Comparison of ENCODE assay signal across 14 cellular contexts in the genomic region with DNA sequence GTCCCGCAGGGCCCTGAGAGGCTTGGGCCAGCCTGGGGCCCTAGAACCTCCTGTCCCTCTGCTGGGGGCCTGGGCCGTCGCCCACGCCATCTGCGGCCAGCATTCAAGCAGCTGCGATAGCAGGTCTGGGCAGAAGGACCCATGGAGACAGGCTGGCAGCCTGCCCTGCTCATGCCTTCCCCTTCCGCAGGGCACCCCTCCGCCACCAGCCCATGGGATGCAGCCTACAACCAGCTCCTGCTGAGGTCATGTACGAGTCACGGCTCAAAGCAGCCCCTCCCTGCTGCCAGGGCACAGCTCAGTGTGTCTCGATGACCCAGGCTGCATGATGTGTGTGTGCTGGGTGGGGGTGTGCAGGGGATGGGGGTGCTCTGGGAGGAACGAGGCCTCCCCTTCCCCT. TPM values are rescaled to one million over a fixed set of nuclear protein-coding genes. Genes with fewer than 3 reads are reported as not detected.
A peak's percentile ranks its signal among the peaks of the same experiment; 100 is the strongest.
DNase-seq lines count a peak whose midpoint lies in the region; ATAC-seq and TF ChIP-seq lines count a peak whose summit lies in the region.
"Had no signal": no experiment of that assay in that cellular context is flagged by ENCODE, and none has a peak within 500 bp of the region (broad histone marks: within the 10 kb centered on the region; RNA-seq: fewer than 3 reads in every experiment).

No MANE protein-coding gene starts in this region.

- H3K9ac ChIP-seq in PC-3 (ENCODE audit: low read length) (no peak overlapping the region), colonic mucosa (ENCODE audit: low read depth in 2 of 2, low read length in 2 of 2) (no peak overlapping the region)

- ATAC-seq in PC-3 (peak; percentile 42; the same call in 1 of the 2 replicates), mucosa of descending colon (no peak), upper lobe of right lung (no peak)
- ATAC-seq: stimulated activated naive B cell treated with anti-CD40 and anti-IgM and Interleukin-4, amounts not matched to agents 10 μg/mL and 1 μg/mL and 100 μg/mL, for 72 hours had no signal

- DNase-seq in DMS 273 (lab: John Stamatoyannopoulos, UW; ENCODE audit: unreplicated experiment) (peak; percentile 93), PC-3 (peak; percentile 20), fibroblast of mammary gland (ENCODE audit: low read depth) (peak; percentile 21), occipital lobe (lab: John Stamatoyannopoulos, UW) (peak; percentile 75), mucosa of descending colon (no peak), colonic mucosa (no peak), SKM-1 (lab: John Stamatoyannopoulos, UW; ENCODE audit: unreplicated experiment) (no peak), upper lobe of right lung (no peak)
- DNase-seq: activated CD4-positive, alpha-beta T cell treated with anti-CD3 and anti-CD28 coated beads, Interleukin-2, amount 10 ng/mL, durations not matched to agents 24 days and 14 days; KG1; NCI-H2029; stimulated activated naive B cell treated with anti-CD40 and anti-IgM and Interleukin-4, amounts not matched to agents 10 μg/mL and 1 μg/mL and 100 μg/mL, for 72 hours had no signal

- POLR2A ChIA-PET in PC-3 (lab: Charles Lee; ENCODE audit: unreplicated experiment), result no interaction called here

- H3F3A ChIP-seq in PC-3 (ENCODE audit: low read length, unreplicated experiment), result no peaks in the 10 kb centered on the region

- H3K9me3 ChIP-seq in PC-3 (ENCODE audit: low read length) (no peaks in the 10 kb centered on the region), mucosa of descending colon (no peaks in the 10 kb centered on the region), colonic mucosa (no peaks in the 10 kb centered on the region), upper lobe of right lung (no peaks in the 10 kb centered on the region)

- H3K36me3 ChIP-seq in PC-3 (ENCODE audit: low read depth, low read length) (no peaks in the 10 kb centered on the region), mucosa of descending colon (ENCODE audit: low read depth) (no peaks in the 10 kb centered on the region), colonic mucosa (no peaks in the 10 kb centered on the region), upper lobe of right lung (no peaks in the 10 kb centered on the region)

- no peaks in the 10 kb centered on the region for H3K4me1 ChIP-seq in PC-3 (ENCODE audit: insufficient read depth, low read length)
- no peaks in the 10 kb centered on the region for H3K4me1 ChIP-seq in mucosa of descending colon (ENCODE audit: low read depth)
- no peaks in the 10 kb centered on the region for H3K4me1 ChIP-seq in colonic mucosa
- no peaks in the 10 kb centered on the region for H3K4me1 ChIP-seq in upper lobe of right lung

- H4K20me1 ChIP-seq in PC-3 (ENCODE audit: low read length), result no peaks in the 10 kb centered on the region

- no peaks in the 10 kb centered on the region for H3K9me2 ChIP-seq in PC-3 (replicated peaks; ENCODE audit: low read length)

- CTCF ChIA-PET in PC-3 (lab: Charles Lee), result interaction anchor here (0.6 kb wide), 1 partner anchor 24 kb away, joined by 3 read pairs; no protein-coding TSS in a partner anchor

- BruUV-seq in PC-3 (replicated peaks; lab: Mats Ljungman, UMichigan), result no TSS peak

- TF ChIP-seq CTCF in PC-3 (conservative IDR thresholded peaks at IDR 0.05; ENCODE audit: low read depth, low read length), result no peak
- TF ChIP-seq CTCF in fibroblast of mammary gland (conservative IDR thresholded peaks at IDR 0.05; ENCODE audit: control insufficient read depth, insufficient read depth, low read depth, low read length), result no peak
- TF ChIP-seq CTCF in mucosa of descending colon (IDR thresholded peaks at IDR 0.05), result no peak
- TF ChIP-seq CTCF in colonic mucosa (IDR thresholded peaks at IDR 0.05), result no peak
- no peak for TF ChIP-seq CTCF in upper lobe of right lung (IDR thresholded peaks at IDR 0.05)

- intact Hi-C loops in PC-3 (cut with micrococcal nuclease) (no loop called here), mucosa of descending colon (cut with DNase I, micrococcal nuclease) (no loop called here), colonic mucosa (cut with DNase I) (no loop called here), upper lobe of right lung (cut with DNase I) (no loop called here)

- H3K27me3 ChIP-seq in PC-3 (ENCODE audit: low read length), result no peaks in the 10 kb centered on the region
- no peaks in the 10 kb centered on the region for H3K27me3 ChIP-seq in colonic mucosa
- no peaks in the 10 kb centered on the region for H3K27me3 ChIP-seq in upper lobe of right lung

- H3K4me2 ChIP-seq in PC-3 (ENCODE audit: low read length), result no peak overlapping the region

- no peak overlapping the region for H3K4me3 ChIP-seq in PC-3 (ENCODE audit: low read length)
- no peak overlapping the region for H3K4me3 ChIP-seq in fibroblast of mammary gland (ENCODE audit: control insufficient read depth, low read depth, low read length)
- no peak overlapping the region for H3K4me3 ChIP-seq in mucosa of descending colon
- no peak overlapping the region for H3K4me3 ChIP-seq in colonic mucosa
- no peak overlapping the region for H3K4me3 ChIP-seq in upper lobe of right lung
- H3K4me3 ChIP-seq: lung had no signal

- H3K27ac ChIP-seq in PC-3 (ENCODE audit: low read length) (no peak overlapping the region), colonic mucosa (no peak overlapping the region), upper lobe of right lung (no peak overlapping the region)
- H3K27ac ChIP-seq: C4-2B had no signal

- no peaks in the 10 kb centered on the region for H3K79me2 ChIP-seq in PC-3 (ENCODE audit: low read length)

- H2AFZ ChIP-seq in PC-3 (ENCODE audit: low read length), result no peak overlapping the region

RNA-seq across cellular contexts. Expression of gene DUSP7, which starts 27.8 kb away (rescaled TPM):
- total RNA-seq in PC-3 (2014; rRNA removed) (40.9 and 51.1 TPM in 2 replicates), occipital lobe (10.8 TPM), mucosa of descending colon (10 to 100 TPM in 1 of 3 donors, 1 to 10 TPM in 2; 6.9 to 12.3 (median 8.0) TPM), colonic mucosa (1 to 10 TPM; 9.5 to 9.8 TPM), upper lobe of right lung (40.7 TPM)

RNA-seq across cellular contexts. Expression of gene RPL29, which starts 32.9 kb away (rescaled TPM):
- 1,539 and 1,807 TPM in 2 replicates for total RNA-seq in PC-3 (2014; rRNA removed)
- 778 TPM for total RNA-seq in occipital lobe
- 100 to 1,000 TPM; 782 to 973 (median 946) TPM for total RNA-seq in mucosa of descending colon
- 1,000 to 10,000 TPM; 1,051 to 1,273 TPM for total RNA-seq in colonic mucosa
- total RNA-seq in upper lobe of right lung, result 810 TPM

RNA-seq across cellular contexts. Expression of gene ACY1, which starts 45.2 kb away (rescaled TPM):
- total RNA-seq in PC-3 (2014; rRNA removed) (71.3 and 113 TPM in 2 replicates), occipital lobe (2.8 TPM), mucosa of descending colon (100 to 1,000 TPM in 2 of 3 donors, 10 to 100 TPM in 1; 79.9 to 180 (median 133) TPM), colonic mucosa (100 to 1,000 TPM; 137 to 153 TPM), upper lobe of right lung (26.5 TPM)

RNA-seq across cellular contexts. Expression of gene ABHD14A, which starts 53.7 kb away (rescaled TPM):
- total RNA-seq in PC-3 (2014; rRNA removed) (22.1 and 23.4 TPM in 2 replicates), occipital lobe (20.6 TPM), mucosa of descending colon (10 to 100 TPM in 1 of 3 donors, 1 to 10 TPM in 2; 6.3 to 14.8 (median 9.1) TPM), colonic mucosa (1 to 10 TPM; 7.4 to 9.6 TPM), upper lobe of right lung (17.9 TPM)

RNA-seq across cellular contexts. Expression of gene ABHD14B, which starts 54.7 kb away (rescaled TPM):
- total RNA-seq in PC-3 (2014; rRNA removed) (49.6 and 53.8 TPM in 2 replicates), occipital lobe (1.9 TPM), mucosa of descending colon (10 to 100 TPM; 63.4 to 84.0 (median 81.0) TPM), colonic mucosa (10 to 100 TPM; 64.9 to 72.2 TPM), upper lobe of right lung (55.9 TPM)

Comparison
In these comparisons a context has a peak if more than half of its experiments do, and no peak if none do; other contexts are left out.
1. DNase-seq: peak in DMS 273 (single experiment), PC-3 (single experiment), fibroblast of mammary gland (single experiment) and occipital lobe (single experiment); none in mucosa of descending colon (0 of 3), colonic mucosa (single experiment), SKM-1 (single experiment) and upper lobe of right lung (single experiment).